In the genomic region with DNA sequence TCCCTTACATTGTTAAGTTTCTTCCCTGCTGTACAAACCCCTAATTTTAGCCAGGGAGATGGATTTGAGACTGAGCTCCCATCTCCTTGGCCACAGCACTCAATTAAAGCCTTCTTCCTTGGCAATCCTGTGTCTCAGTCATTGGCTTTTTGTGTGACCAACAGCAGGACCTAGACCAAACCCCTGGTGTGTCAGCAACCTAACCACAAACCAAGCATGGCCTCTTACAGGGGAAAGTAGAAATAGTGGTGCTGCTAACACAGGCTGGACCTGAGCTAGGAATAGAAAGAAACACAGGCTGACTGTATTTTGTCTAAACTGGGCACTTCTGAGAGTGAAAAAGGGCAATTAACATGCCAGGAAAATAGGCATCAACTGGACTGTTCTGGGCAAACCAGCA, we compare ENCODE assay signal across 10 cellular contexts. TPM values are rescaled to one million over a fixed set of nuclear protein-coding genes. Genes with fewer than 3 reads are reported as not detected.
A peak's percentile ranks its signal among the peaks of the same experiment; 100 is the strongest.
DNase-seq lines count a peak whose midpoint lies in the region; ATAC-seq, FAIRE-seq and TF ChIP-seq lines count a peak whose summit lies in the region.
"Had no signal": no experiment of that assay in that cellular context is flagged by ENCODE, and none has a peak within 500 bp of the region (broad histone marks: within the 10 kb centered on the region; RNA-seq: fewer than 3 reads in every experiment).

No MANE protein-coding gene starts in this region.

- H3K27me3 Mint-ChIP-seq in activated CD4-positive, alpha-beta T cell treated with anti-CD3 and anti-CD28 coated beads, Interleukin-2, amount 10 ng/mL, durations not matched to agents 24 days and 14 days: no peaks in the 10 kb centered on the region

- intact Hi-C loops in activated CD4-positive, alpha-beta T cell treated with anti-CD3 and anti-CD28 coated beads, Interleukin-2, amount 10 ng/mL, durations not matched to agents 24 days and 14 days (cut with micrococcal nuclease): no loop called here
- intact Hi-C loops in GM12878 (cut with micrococcal nuclease; ENCODE audit: unreplicated experiment): no loop called here
- intact Hi-C loops in cardiac septum (cut with DNase I): no loop called here

- no peaks in the 10 kb centered on the region for H3K79me2 ChIP-seq in GM12878 (ENCODE audit: control insufficient read depth, insufficient read depth, low read length)

- peak; percentile 66 for DNase-seq in activated CD4-positive, alpha-beta T cell treated with anti-CD3 and anti-CD28 coated beads, Interleukin-2, amount 10 ng/mL, durations not matched to agents 24 days and 14 days
- DNase-seq in activated CD4-positive, alpha-beta T cell treated with anti-CD3 and anti-CD28 coated beads for 48 hours: no peak
- DNase-seq in M059J (ENCODE audit: low read depth): peak; percentile 86
- peak; percentile 66 for DNase-seq in GM12878 (ENCODE audit: low read depth, low spot score)
- DNase-seq in stromal cell of bone marrow (ENCODE audit: low read depth): peak; percentile 36
- DNase-seq in frontal cortex (ENCODE audit: low spot score in 2 of 2): no peak
- DNase-seq in cardiac septum (ENCODE audit: low spot score): no peak
- DNase-seq: SHP77 treated with DMSO at 0.1 percent for 48 hours, sigmoid colon had no signal

- H2AFZ ChIP-seq in GM12878 (ENCODE audit: control insufficient read depth, low read depth, low read length): no peak overlapping the region

- H3K27me3 ChIP-seq in GM12878 (replicated peaks in 1 of 2; ENCODE audit: control insufficient read depth in 2 of 2, insufficient read depth in 2 of 2, low read length in 1 of 2): no peaks in the 10 kb centered on the region
- H3K27me3 ChIP-seq: sigmoid colon had no signal

- no peak overlapping the region for H3K4me3 ChIP-seq in GM12878
- H3K4me3 ChIP-seq: sigmoid colon had no signal

- TF ChIP-seq RAD21 in GM12878 (IDR thresholded peaks at IDR 0.05; ENCODE audit: insufficient read depth, low read depth, low read length): no peak

- no peaks in the 10 kb centered on the region; the same call in 2 of the 3 replicates for H3K9me3 ChIP-seq in GM12878 (replicated peaks; ENCODE audit: control insufficient read depth, insufficient read depth, low read length)

- TF ChIP-seq EP300 in GM12878 (IDR thresholded peaks at IDR 0.05; ENCODE audit: borderline replicate concordance in 1 of 2, control insufficient read depth in 1 of 2, low read depth in 2 of 2, low read length in 2 of 2): no peak

- TF ChIP-seq CTCF in GM12878 (IDR thresholded peaks at IDR 0.05 in 2 of 3, conservative IDR thresholded peaks at IDR 0.05 in 1 of 3; ENCODE audit: control insufficient read depth in 2 of 3, extremely low read depth in 1 of 3, insufficient read depth in 1 of 3, low read depth in 3 of 3, low read length in 3 of 3): no peak

- RAD21 ChIA-PET in GM12878 (lab: Charles Lee; ENCODE audit: unreplicated experiment): interaction anchor here (0.6 to 1.8 kb wide), 7 partner anchors 9 to 46 kb away, joined by 3 to 15 read pairs (median 3); no protein-coding TSS in a partner anchor

- ATAC-seq in GM12878 (peak; percentile 90), GM18511 (IDR thresholded peaks at IDR 0.05; ENCODE audit: unreplicated experiment) (no peak)

- H3K27ac ChIP-seq in GM12878 (ENCODE audit: control insufficient read depth, insufficient read depth): peak overlapping the region; percentile 79
- H3K27ac ChIP-seq: sigmoid colon had no signal

- no peak for TF ChIP-seq POLR2A in GM12878 (IDR thresholded peaks at IDR 0.05; ENCODE audit: low read depth, low read length)

- SMC1A ChIA-PET in GM12878 (lab: Charles Lee; ENCODE audit: uncharacterized antibody, unreplicated experiment): interaction anchor here (0.6 to 1.4 kb wide), 6 partner anchors 8 to 143 kb away, joined by 3 to 4 read pairs (median 3); no protein-coding TSS in a partner anchor

- H3K9me3 Mint-ChIP-seq in activated CD4-positive, alpha-beta T cell treated with anti-CD3 and anti-CD28 coated beads, Interleukin-2, amount 10 ng/mL, durations not matched to agents 24 days and 14 days: peaks cover 6% of the 10 kb centered on the region

- no peak overlapping the region for H3K4me3 Mint-ChIP-seq in activated CD4-positive, alpha-beta T cell treated with anti-CD3 and anti-CD28 coated beads, Interleukin-2, amount 10 ng/mL, durations not matched to agents 24 days and 14 days

- H3K4me1 Mint-ChIP-seq in activated CD4-positive, alpha-beta T cell treated with anti-CD3 and anti-CD28 coated beads, Interleukin-2, amount 10 ng/mL, durations not matched to agents 24 days and 14 days: peaks cover 33% of the 10 kb centered on the region

- H3K36me3 Mint-ChIP-seq in activated CD4-positive, alpha-beta T cell treated with anti-CD3 and anti-CD28 coated beads, Interleukin-2, amount 10 ng/mL, durations not matched to agents 24 days and 14 days (ENCODE audit: low read depth): peaks cover 14% of the 10 kb centered on the region

- H3K4me2 ChIP-seq in GM12878 (ENCODE audit: control insufficient read depth, insufficient read depth): peak overlapping the region; percentile 91

- no TSS peak for BruUV-seq in GM12878 (replicated peaks; lab: Mats Ljungman, UMichigan)

- POLR2A ChIA-PET in GM12878 (lab: Charles Lee): interaction anchor here (0.8 to 1.9 kb wide), 4 partner anchors 17 to 140 kb away, joined by 3 to 6 read pairs (median 4); a partner anchor contains a TSS

- H3K4me1 ChIP-seq in GM12878 (ENCODE audit: control insufficient read depth, insufficient read depth, low read length): peaks cover 35% of the 10 kb centered on the region

- H4K20me1 ChIP-seq in GM12878 (ENCODE audit: control insufficient read depth, insufficient read depth): no peaks in the 10 kb centered on the region

- CTCF ChIA-PET in GM12878 (lab: Yijun Ruan, JAX): interaction anchor here (1.1 to 2.3 kb wide), 4 partner anchors 11 to 69 kb away, joined by 3 to 9 read pairs (median 4); no protein-coding TSS in a partner anchor

- peak overlapping the region; percentile 48; the same call in 1 of the 2 replicates for H3K9ac ChIP-seq in GM12878 (ENCODE audit: control insufficient read depth, insufficient read depth, low read length)

- peak overlapping the region; percentile 4 for H3K27ac Mint-ChIP-seq in activated CD4-positive, alpha-beta T cell treated with anti-CD3 and anti-CD28 coated beads, Interleukin-2, amount 10 ng/mL, durations not matched to agents 24 days and 14 days

- FAIRE-seq in GM12878 (lab: Jason Lieb, UNC) (peak; percentile 56), frontal cortex (lab: Jason Lieb, UNC) (no peak)

- in situ Hi-C loops in GM12878 (cut with MboI): no loop called here

- H3K36me3 ChIP-seq in GM12878 (ENCODE audit: control insufficient read depth in 2 of 2, insufficient read depth in 2 of 2, low read length in 1 of 2): no peaks in the 10 kb centered on the region; a peak in 1 of 4 replicates
- H3K36me3 ChIP-seq: sigmoid colon had no signal

TF ChIP-seq in GM12878, 131 proteins besides CTCF, POLR2A, EP300 and RAD21 (continues in another document):
- peak; percentile 98 for TF ChIP-seq RUNX3 (IDR thresholded peaks at IDR 0.05; ENCODE audit: low read length)
- TF ChIP-seq TAF1 (IDR thresholded peaks at IDR 0.05; ENCODE audit: borderline replicate concordance, low read depth, low read length): no peak
- no peak for TF ChIP-seq RELA (IDR thresholded peaks at IDR 0.05; ENCODE audit: borderline replicate concordance, partially characterized antibody)
- peak; percentile 56 for TF ChIP-seq MEF2B (IDR thresholded peaks at IDR 0.05; ENCODE audit: partially characterized antibody, poor library complexity, severe bottlenecking)
- TF ChIP-seq SRF (IDR thresholded peaks at IDR 0.05; ENCODE audit: low read depth in 2 of 2, low read length in 2 of 2): no peak
- TF ChIP-seq IKZF1 (conservative IDR thresholded peaks at IDR 0.05): peak; percentile 58

RNA-seq across cellular contexts. Expression of a gene that starts 37.9 kb away (rescaled TPM):
- total RNA-seq in activated CD4-positive, alpha-beta T cell treated with anti-CD3 and anti-CD28 coated beads, Interleukin-2, amount 10 ng/mL, durations not matched to agents 24 days and 14 days: 21.4 and 24.5 TPM in 2 replicates
- 15.9 and 25.6 TPM in 2 replicates for total RNA-seq in M059J (2014; rRNA removed; shearing (Covaris generic))
- 112 and 121 TPM in 2 replicates for total RNA-seq in GM12878 (2013; cell fraction: nucleolus; rRNA removed)
- 42.7 and 45.0 TPM in 2 replicates for total RNA-seq in GM12878 (2014; rRNA removed)
- total RNA-seq in GM12878 (2014; rRNA removed; fragmentation: Illumina TruSeq; extraction: Trizol): 29.4 and 32.5 TPM in 2 replicates
- total RNA-seq in GM12878 (2021): 40.2 and 43.3 TPM in 2 replicates
- 25.0 TPM for polyA plus RNA-seq in GM12878 (2011; ENCODE audit: low read depth)
- polyA plus RNA-seq in GM12878 (2011; rRNA removed): 27.9 and 44.7 TPM in 2 replicates
- polyA plus RNA-seq in GM12878 (2011; cell fraction: cytosol; rRNA removed): 61.6 and 76.5 TPM in 2 replicates
- polyA plus RNA-seq in GM12878 (2011; cell fraction: nucleus; rRNA removed): 83.3 and 92.0 TPM in 2 replicates
- polyA plus RNA-seq in GM12878 (2012): 27.6 and 38.4 TPM in 2 replicates
- polyA plus RNA-seq in GM12878 (2014; fragmentation: Illumina TruSeq; extraction: Trizol): 32.9 and 35.7 TPM in 2 replicates
- 100 to 1,000 TPM in 1 of 2 experiments, 10 to 100 TPM in 1; 92.0 to 135 TPM for polyA plus RNA-seq in GM12878 (2014; fragmentation: Nextera tagmentation; extraction: Ambion mirVana)
- 68.2 and 69.9 TPM in 2 replicates for polyA plus RNA-seq in GM12878 (2014; rRNA removed)
- polyA plus RNA-seq in GM12878 (2016; fragmentation: Nextera tagmentation; extraction: Ambion mirVana): 10 to 100 TPM; 65.4 to 67.9 TPM
- polyA minus RNA-seq in GM12878 (2011; rRNA and poly(A)+ RNA removed): 37.2 and 70.2 TPM in 2 replicates
- polyA minus RNA-seq in GM12878 (2011; cell fraction: cytosol; rRNA and poly(A)+ RNA removed): 8.8 and 18.7 TPM in 2 replicates
- 51.0 and 104 TPM in 2 replicates for polyA minus RNA-seq in GM12878 (2011; cell fraction: nucleus; rRNA and poly(A)+ RNA removed)
- 3.7 TPM for total RNA-seq in frontal cortex
- 7.2 TPM for total RNA-seq in cardiac septum

Comparison
In these comparisons a context has a peak if more than half of its experiments do, and no peak if none do; other contexts are left out.
1. DNase-seq: peak in activated CD4-positive, alpha-beta T cell treated with anti-CD3 and anti-CD28 coated beads, Interleukin-2, amount 10 ng/mL, durations not matched to agents 24 days and 14 days (single experiment), M059J (single experiment), GM12878 (single experiment) and stromal cell of bone marrow (single experiment); none in activated CD4-positive, alpha-beta T cell treated with anti-CD3 and anti-CD28 coated beads for 48 hours (single experiment), frontal cortex (0 of 2) and cardiac septum (single experiment).